ENCODE assay signal across 29 cellular contexts in the genomic region with DNA sequence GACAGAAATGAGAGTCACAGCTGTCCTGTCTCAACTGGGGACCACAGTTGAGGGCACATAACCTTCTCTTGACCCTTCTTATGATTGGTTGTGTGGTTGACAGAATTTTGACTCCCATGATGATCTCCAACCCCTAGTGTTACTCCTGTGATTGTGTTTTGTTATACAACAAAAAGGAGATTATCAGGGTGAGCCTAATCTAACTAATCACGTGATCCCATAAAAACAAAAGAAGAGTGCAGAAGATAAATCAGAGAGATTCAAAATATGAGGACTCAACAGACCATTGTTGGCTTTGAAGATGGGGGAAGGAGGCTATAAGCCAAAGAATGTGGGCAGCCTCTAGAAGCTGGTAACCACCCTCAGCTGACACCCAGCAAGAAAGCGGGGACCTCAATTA.
"Had no signal": no experiment of that assay in that cellular context is flagged by ENCODE, and none has a peak within 500 bp of the region (broad histone marks: within the 10 kb centered on the region; RNA-seq: fewer than 3 reads in every experiment).

No MANE protein-coding gene starts in this region.

- H3K9me3 ChIP-seq: ovary, psoas muscle, spleen, suprapubic skin, testis, tibial artery, transverse colon, upper lobe of right lung, vagina had no signal

- ATAC-seq: naive thymus-derived CD4-positive, alpha-beta T cell; natural killer cell; psoas muscle; right cardiac atrium; sciatic nerve; stimulated activated memory B cell treated with anti-CD40 and anti-IgM and Interleukin-4, amounts not matched to agents 10 μg/mL and 1 μg/mL and 100 μg/mL, for 72 hours; stimulated activated naive CD8-positive, alpha-beta T cell treated with anti-CD3 and anti-CD28 coated beads, Interleukin-15, amount 100 ng/mL, for 72 hours; stimulated activated naive CD8-positive, alpha-beta T cell treated with anti-CD3 and anti-CD28 coated beads, Interleukin-15, Interleukin-2, amounts not matched to agents 100 U/mL and 50 U/mL, for 24 hours; upper lobe of right lung had no signal

- H3K4me1 ChIP-seq: parathyroid adenoma, psoas muscle, spleen, suprapubic skin, testis, tibial artery, transverse colon, upper lobe of right lung, vagina had no signal

- DNase-seq: naive thymus-derived CD4-positive, alpha-beta T cell; natural killer cell; occipital lobe; ovary; posterior cingulate gyrus; psoas muscle; right cardiac atrium; spleen; stimulated activated CD4-positive, alpha-beta T cell treated with anti-CD3 and anti-CD28 coated beads, Interleukin-12 subunit alpha, Interleukin-12 subunit beta, amount 100 ng/mL, for 4 hours; stimulated activated CD4-positive, alpha-beta T cell treated with anti-CD3 and anti-CD28 coated beads, Interleukin-1b, Interleukin-23, amount 100 ng/mL, for 48 hours; stimulated activated CD4-positive, alpha-beta T cell treated with anti-CD3 and anti-CD28 coated beads, Interleukin-4, amount 100 ng/mL, for 1 hour; stimulated activated CD4-positive, alpha-beta T cell treated with anti-CD3 and anti-CD28 coated beads, Interleukin-4, amount 100 ng/mL, for 4 hours; stimulated activated CD8-positive, alpha-beta memory T cell treated with anti-CD3 and anti-CD28 coated beads, Interleukin-4, amount 100 ng/mL, for 48 hours; stimulated activated naive CD4-positive, alpha-beta T cell; stimulated activated naive CD8-positive, alpha-beta T cell treated with anti-CD3 and anti-CD28 coated beads, Interleukin-15, amount 100 ng/mL, for 72 hours; stimulated activated naive CD8-positive, alpha-beta T cell treated with anti-CD3 and anti-CD28 coated beads, Interleukin-15, Interleukin-2, amounts not matched to agents 100 U/mL and 50 U/mL, for 24 hours; substantia nigra; testis; tibial artery; transverse colon; upper lobe of right lung had no signal

- H2AFZ ChIP-seq: neural progenitor cell, parathyroid adenoma had no signal

- H3K9ac ChIP-seq: neural progenitor cell, parathyroid adenoma had no signal

- H3K4me2 ChIP-seq: neural progenitor cell, smooth muscle cell had no signal

- H3K36me3 ChIP-seq: ovary, spleen, suprapubic skin, tibial artery, transverse colon, upper lobe of right lung, vagina had no signal

- H3K4me3 ChIP-seq: neural progenitor cell, ovary, psoas muscle, skin epidermis, smooth muscle cell, spleen, suprapubic skin, testis, tibial artery, transverse colon, upper lobe of right lung, vagina had no signal

- H3K27me3 ChIP-seq: neural progenitor cell, ovary, suprapubic skin, testis, tibial artery, transverse colon, upper lobe of right lung, vagina had no signal

- H3K79me2 ChIP-seq: parathyroid adenoma had no signal

- H3K27ac ChIP-seq: neural progenitor cell, ovary, parathyroid adenoma, psoas muscle, skin epidermis, spleen, suprapubic skin, testis, tibial artery, transverse colon, upper lobe of right lung, vagina had no signal
